ENCODE assay signal across 22 cellular contexts in genomic region chr17:30165960-30166359, GRCh38.
"Had no signal": no experiment of that assay in that cellular context is flagged by ENCODE, and none has a peak within 500 bp of the region (broad histone marks: within the 10 kb centered on the region; RNA-seq: fewer than 3 reads in every experiment).

No MANE protein-coding gene starts in this region.

- H2AFZ ChIP-seq: parathyroid adenoma had no signal

- H3K4me3 Mint-ChIP-seq: activated naive CD8-positive, alpha-beta T cell treated with anti-CD3 and anti-CD28 coated beads for 36 hours; effector memory CD8-positive, alpha-beta T cell; nephron progenitor cell; stimulated activated naive CD8-positive, alpha-beta T cell treated with anti-CD3 and anti-CD28 coated beads, Interleukin-15, amount 100 ng/mL, for 72 hours had no signal

- H3K27ac ChIP-seq: colonic mucosa, dorsolateral prefrontal cortex, esophagus muscularis mucosa, parathyroid adenoma, tibial artery had no signal

- H3K9me3 ChIP-seq: colonic mucosa, esophagus muscularis mucosa, tibial artery had no signal

- H3K36me3 ChIP-seq: colonic mucosa had no signal

- ATAC-seq: effector memory CD8-positive, alpha-beta T cell; left ventricle myocardium superior; right cardiac atrium; stimulated activated naive CD8-positive, alpha-beta T cell treated with anti-CD3 and anti-CD28 coated beads, Interleukin-15, amount 100 ng/mL, for 72 hours had no signal

- H3K27ac Mint-ChIP-seq: activated naive CD8-positive, alpha-beta T cell treated with anti-CD3 and anti-CD28 coated beads for 36 hours had no signal

- H3K4me3 ChIP-seq: colonic mucosa, dorsolateral prefrontal cortex, esophagus muscularis mucosa, tibial artery had no signal

- H3K4me1 Mint-ChIP-seq: nephron progenitor cell had no signal

- H3K4me1 ChIP-seq: colonic mucosa, parathyroid adenoma had no signal

- DNase-seq: activated CD4-positive, alpha-beta T cell treated with anti-CD3 and anti-CD28 coated beads for 4 hours; activated CD4-positive, alpha-beta T cell treated with anti-CD3 and anti-CD28 coated beads, Interleukin-2, amount 50 U/mL, for 48 hours; activated CD4-positive, CD25-positive, alpha-beta regulatory T cell; activated naive CD4-positive, alpha-beta T cell treated with Interleukin-2 at 50 U/mL for 16 hours; activated naive CD8-positive, alpha-beta T cell treated with anti-CD3 and anti-CD28 coated beads for 36 hours; activated T-cell treated with anti-CD3 and anti-CD28 coated beads, Interleukin-2, amount 50 U/mL, for 48 hours; central memory CD4-positive, alpha-beta T cell; colonic mucosa; dorsolateral prefrontal cortex; effector memory CD8-positive, alpha-beta T cell; head of caudate nucleus; hypothalamus; left ventricle myocardium superior; mammary epithelial cell; nephron progenitor cell; right cardiac atrium; stimulated activated CD4-positive, alpha-beta T cell treated with anti-CD3 and anti-CD28 coated beads, Interleukin-12 subunit alpha, Interleukin-12 subunit beta, amount 100 ng/mL, for 4 hours; stimulated activated naive CD8-positive, alpha-beta T cell treated with anti-CD3 and anti-CD28 coated beads, Interleukin-15, amount 100 ng/mL, for 72 hours; T-helper 9 cell; tibial artery had no signal

- H3K9me3 Mint-ChIP-seq: activated naive CD8-positive, alpha-beta T cell treated with anti-CD3 and anti-CD28 coated beads for 36 hours; effector memory CD8-positive, alpha-beta T cell; stimulated activated naive CD8-positive, alpha-beta T cell treated with anti-CD3 and anti-CD28 coated beads, Interleukin-15, amount 100 ng/mL, for 72 hours had no signal

- H3K27me3 ChIP-seq: colonic mucosa, dorsolateral prefrontal cortex, esophagus muscularis mucosa, tibial artery had no signal

- H3K27me3 Mint-ChIP-seq: activated naive CD8-positive, alpha-beta T cell treated with anti-CD3 and anti-CD28 coated beads for 36 hours; effector memory CD8-positive, alpha-beta T cell; stimulated activated naive CD8-positive, alpha-beta T cell treated with anti-CD3 and anti-CD28 coated beads, Interleukin-15, amount 100 ng/mL, for 72 hours had no signal
